ENCODE assay signal across 9 cellular contexts in the genomic region with DNA sequence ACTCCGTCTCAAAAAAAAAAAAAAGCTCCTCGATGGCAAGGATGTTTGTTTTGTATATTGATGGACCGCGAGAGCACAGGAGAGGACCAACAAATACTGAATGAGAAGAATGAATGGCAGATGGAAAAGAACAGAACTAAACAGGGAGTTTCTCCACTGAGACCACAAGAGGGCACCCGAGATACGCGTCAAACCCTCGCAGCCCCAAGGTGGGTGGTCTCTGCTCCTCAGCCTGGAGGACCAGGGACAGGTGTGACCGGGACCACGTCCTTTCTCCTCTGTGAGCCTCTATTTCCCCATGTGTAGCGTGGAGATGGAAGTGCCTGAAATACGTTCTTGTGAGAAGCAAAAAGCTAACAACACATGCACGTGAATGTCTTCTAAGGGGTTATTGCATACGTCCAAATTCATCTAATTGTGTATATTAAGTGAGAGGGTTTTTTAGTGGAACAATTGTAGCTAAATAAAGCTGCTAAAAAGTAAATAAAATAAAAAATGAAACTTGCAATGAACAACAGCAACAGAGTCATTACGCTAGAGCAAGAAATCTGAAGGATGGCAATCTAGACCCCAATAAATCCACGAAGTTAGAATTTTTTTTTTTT. TPM values are rescaled to one million over a fixed set of nuclear protein-coding genes. Genes with fewer than 3 reads are reported as not detected.
A peak's percentile ranks its signal among the peaks of the same experiment; 100 is the strongest.
DNase-seq lines count a peak whose midpoint lies in the region; ATAC-seq, FAIRE-seq and TF ChIP-seq lines count a peak whose summit lies in the region.
"Had no signal": no experiment of that assay in that cellular context is flagged by ENCODE, and none has a peak within 500 bp of the region (broad histone marks: within the 10 kb centered on the region; RNA-seq: fewer than 3 reads in every experiment).

No MANE protein-coding gene starts in this region.

- DNase-seq in NCI-H510A (lab: John Stamatoyannopoulos, UW) (peak; percentile 16), NCI-H510A treated with DMSO at 0.1 percent for 48 hours (lab: John Stamatoyannopoulos, UW) (no peak), KBM-7 (peak; percentile 67), SK-N-DZ (ENCODE audit: low spot score) (peak; percentile 52), cerebellum (ENCODE audit: low spot score) (peak; percentile 45), lower lobe of right lung (no peak), RCC 7860 (ENCODE audit: low spot score) (no peak)

- no peak for FAIRE-seq in RCC 7860 (lab: Jason Lieb, UNC)
- FAIRE-seq: G401.6 had no signal

- no peaks in the 10 kb centered on the region for H3K36me3 ChIP-seq in lower lobe of right lung

- peak; percentile 59 to 62 for ATAC-seq in lower lobe of right lung
- no peak for ATAC-seq in GM18519 (IDR thresholded peaks at IDR 0.05; ENCODE audit: low FRiP score, unreplicated experiment)

- H3K4me1 ChIP-seq in lower lobe of right lung, result peaks cover 23% of the 10 kb centered on the region

- intact Hi-C loops in lower lobe of right lung (cut with DNase I), result no loop called here

- H3K4me3 ChIP-seq in lower lobe of right lung, result no peak overlapping the region

- no peaks in the 10 kb centered on the region for H3K9me3 ChIP-seq in lower lobe of right lung

- H3K27me3 ChIP-seq in lower lobe of right lung (ENCODE audit: low read depth), result peaks cover 31% of the 10 kb centered on the region

- H3K27ac ChIP-seq in lower lobe of right lung, result no peak overlapping the region

- peak; percentile 73 for TF ChIP-seq CTCF in lower lobe of right lung (IDR thresholded peaks at IDR 0.05)

- in situ Hi-C loops in KBM-7 (cut with MboI; ENCODE audit: low pct_unique_long_range_greater_than_20kb, low sequenced_read_pairs), result loop anchor here (25.0 kb wide), 1 partner anchor 381 kb away; a partner anchor contains a TSS

RNA-seq across cellular contexts. Expression of a gene that starts 8.3 kb away (rescaled TPM):
- not detected in 2 replicates for polyA plus RNA-seq in SK-N-DZ (2014; cell fraction: cytosol; rRNA removed)
- polyA plus RNA-seq in SK-N-DZ (2014; cell fraction: nucleus; rRNA removed), result not detected in 2 replicates
- total RNA-seq in cerebellum (3.9 TPM), lower lobe of right lung (25.5 TPM)

RNA-seq across cellular contexts. Expression of a gene that starts 17.9 kb away (rescaled TPM):
- polyA plus RNA-seq in SK-N-DZ (2014; cell fraction: cytosol; rRNA removed), result 0.26 TPM in 1 of 2 replicates, not detected in the other
- not detected in 2 replicates for polyA plus RNA-seq in SK-N-DZ (2014; cell fraction: nucleus; rRNA removed)
- total RNA-seq in cerebellum (1.3 TPM), lower lobe of right lung (7.3 TPM)

RNA-seq across cellular contexts. Expression of a gene that starts 21.2 kb away (rescaled TPM):
- polyA plus RNA-seq in SK-N-DZ (2014; cell fraction: cytosol; rRNA removed), result not detected in 2 replicates
- polyA plus RNA-seq in SK-N-DZ (2014; cell fraction: nucleus; rRNA removed), result not detected in 2 replicates
- total RNA-seq in cerebellum, result not detected
- total RNA-seq in lower lobe of right lung, result 0.95 TPM

RNA-seq across cellular contexts. Expression of a gene that starts 32.4 kb away (rescaled TPM):
- 19.1 and 29.0 TPM in 2 replicates for polyA plus RNA-seq in SK-N-DZ (2014; cell fraction: cytosol; rRNA removed)
- 111 and 200 TPM in 2 replicates for polyA plus RNA-seq in SK-N-DZ (2014; cell fraction: nucleus; rRNA removed)
- total RNA-seq in cerebellum (49.7 TPM), lower lobe of right lung (183 TPM)

Comparison
In these comparisons a context has a peak if more than half of its experiments do, and no peak if none do; other contexts are left out.
1. DNase-seq: peak in NCI-H510A (single experiment), KBM-7 (single experiment), SK-N-DZ (single experiment) and cerebellum (single experiment); none in NCI-H510A treated with DMSO at 0.1 percent for 48 hours (single experiment), lower lobe of right lung (single experiment) and RCC 7860 (single experiment).